ENCODE assay signal across 10 cellular contexts in genomic region chr5:15383469-15383868, GRCh38.
A peak's percentile ranks its signal among the peaks of the same experiment; 100 is the strongest.
DNase-seq lines count a peak whose midpoint lies in the region; ATAC-seq and TF ChIP-seq lines count a peak whose summit lies in the region.
"Had no signal": no experiment of that assay in that cellular context is flagged by ENCODE, and none has a peak within 500 bp of the region (broad histone marks: within the 10 kb centered on the region; RNA-seq: fewer than 3 reads in every experiment).

No MANE protein-coding gene starts in this region.

- no peak for ATAC-seq in HG02642 (IDR thresholded peaks at IDR 0.05; ENCODE audit: poor library complexity, unreplicated experiment)
- no peak for ATAC-seq in GM18517 (IDR thresholded peaks at IDR 0.05; ENCODE audit: unreplicated experiment)
- no peak for ATAC-seq in HG02885 (IDR thresholded peaks at IDR 0.05; ENCODE audit: poor library complexity, unreplicated experiment)
- ATAC-seq in activated naive CD4-positive, alpha-beta T cell treated with anti-CD3 and anti-CD28 coated beads, Interleukin-2, amount 50 U/mL, for 72 hours = no peak

- no peak overlapping the region for H3K4me3 ChIP-seq in HFF-Myc (replicated peaks; ENCODE audit: low read depth, low read length)
- H3K4me3 ChIP-seq: vagina had no signal

- TF ChIP-seq CTCF in 22Rv1 (IDR thresholded peaks at IDR 0.05) = peak; percentile 67
- peak; percentile 56 for TF ChIP-seq CTCF in HFF-Myc (IDR thresholded peaks at IDR 0.05; ENCODE audit: low read depth, low read length, missing control alignments)

- H3K36me3 Mint-ChIP-seq in activated naive CD4-positive, alpha-beta T cell treated with anti-CD3 and anti-CD28 coated beads, Interleukin-2, amount 50 U/mL, for 72 hours = no peaks in the 10 kb centered on the region

- no peak for DNase-seq in HFF-Myc (ENCODE audit: extremely low read depth, low read depth)
- DNase-seq in SK-N-DZ (ENCODE audit: low spot score) = peak; percentile 71
- peak; percentile 45 for DNase-seq in glomerular visceral epithelial cell (ENCODE audit: extremely low spot score)
- DNase-seq in activated naive CD4-positive, alpha-beta T cell treated with anti-CD3 and anti-CD28 coated beads, Interleukin-2, amount 50 U/mL, for 72 hours (ENCODE audit: low spot score in 2 of 2) = no peak
- DNase-seq: retina had no signal

- H3K27ac Mint-ChIP-seq in activated naive CD4-positive, alpha-beta T cell treated with anti-CD3 and anti-CD28 coated beads, Interleukin-2, amount 50 U/mL, for 72 hours = no peak overlapping the region

- no peak overlapping the region for H3K27ac ChIP-seq in 22Rv1
- H3K27ac ChIP-seq: vagina had no signal

- peaks cover 17 to 24% of the 10 kb centered on the region in 2 donors for H3K9me3 Mint-ChIP-seq in activated naive CD4-positive, alpha-beta T cell treated with anti-CD3 and anti-CD28 coated beads, Interleukin-2, amount 50 U/mL, for 72 hours

Comparison
In these comparisons a context has a peak if more than half of its experiments do, and no peak if none do; other contexts are left out.
1. DNase-seq: peak in SK-N-DZ (single experiment) and glomerular visceral epithelial cell (single experiment); none in HFF-Myc (single experiment) and activated naive CD4-positive, alpha-beta T cell treated with anti-CD3 and anti-CD28 coated beads, Interleukin-2, amount 50 U/mL, for 72 hours (0 of 2).